ENCODE assay signal across 37 cellular contexts in the genomic region with DNA sequence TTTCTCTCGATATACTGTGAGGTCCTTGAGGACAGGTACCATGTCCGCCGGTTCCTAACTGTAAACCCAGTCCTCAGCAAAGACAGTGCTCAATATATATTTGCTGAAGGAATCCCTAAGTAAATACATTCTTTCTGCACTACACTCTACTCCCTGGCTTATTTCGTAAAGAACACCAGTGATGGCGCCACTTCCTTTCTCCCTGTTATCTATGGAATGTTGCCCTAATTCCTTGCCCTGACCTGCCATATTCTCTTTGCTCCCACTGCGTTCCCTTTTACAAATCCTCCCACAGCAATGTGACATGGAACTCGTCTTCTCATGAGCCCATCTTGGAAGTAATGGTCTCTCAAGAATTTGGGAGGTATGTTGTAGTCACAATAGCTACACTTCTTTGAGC.
"Had no signal": no experiment of that assay in that cellular context is flagged by ENCODE, and none has a peak within 500 bp of the region (broad histone marks: within the 10 kb centered on the region; RNA-seq: fewer than 3 reads in every experiment).

No MANE protein-coding gene starts in this region.

- H3K4me3 ChIP-seq: adrenal gland, ascending aorta, body of pancreas, breast epithelium, cardiac muscle cell had no signal

- ATAC-seq: activated naive CD4-positive, alpha-beta T cell treated with anti-CD3 and anti-CD28 coated beads, Interleukin-2, amount 50 U/mL, for 72 hours; activated naive CD8-positive, alpha-beta T cell treated with anti-CD3 and anti-CD28 coated beads, Interleukin-2, amount 50 U/mL, for 24 hours; activated T-cell treated with anti-CD3 and anti-CD28 coated beads, Interleukin-2, amount 50 U/mL, for 4 hours; activated T-cell treated with anti-CD3 and anti-CD28 coated beads, Interleukin-2, amount 50 U/mL, for 72 hours; activated T-helper 17 cell treated with anti-CD3 and anti-CD28 coated beads, Interleukin-2, amount 50 U/mL, for 72 hours; body of pancreas had no signal

- H3K4me1 ChIP-seq: adrenal gland, ascending aorta, body of pancreas, breast epithelium had no signal

- H3K36me3 Mint-ChIP-seq: activated naive CD4-positive, alpha-beta T cell treated with anti-CD3 and anti-CD28 coated beads, Interleukin-2, amount 10 ng/mL, durations not matched to agents 7 days and 5 days; activated naive CD4-positive, alpha-beta T cell treated with anti-CD3 and anti-CD28 coated beads, Interleukin-2, amount 50 U/mL, for 24 hours; activated naive CD4-positive, alpha-beta T cell treated with anti-CD3 and anti-CD28 coated beads, Interleukin-2, amount 50 U/mL, for 72 hours; activated naive CD8-positive, alpha-beta T cell; activated naive CD8-positive, alpha-beta T cell treated with anti-CD3 and anti-CD28 coated beads for 36 hours; activated naive CD8-positive, alpha-beta T cell treated with anti-CD3 and anti-CD28 coated beads, Interleukin-2, amount 10 ng/mL, durations not matched to agents 7 days and 5 days; brain had no signal

- H3K4me3 Mint-ChIP-seq: activated naive CD4-positive, alpha-beta T cell treated with anti-CD3 and anti-CD28 coated beads for 36 hours; activated naive CD4-positive, alpha-beta T cell treated with anti-CD3 and anti-CD28 coated beads, Interleukin-2, amount 10 ng/mL, durations not matched to agents 7 days and 5 days; activated naive CD4-positive, alpha-beta T cell treated with anti-CD3 and anti-CD28 coated beads, Interleukin-2, amount 50 U/mL, for 24 hours; activated naive CD8-positive, alpha-beta T cell; activated naive CD8-positive, alpha-beta T cell treated with anti-CD3 and anti-CD28 coated beads for 36 hours; activated naive CD8-positive, alpha-beta T cell treated with anti-CD3 and anti-CD28 coated beads, Interleukin-2, amount 10 ng/mL, durations not matched to agents 7 days and 5 days; activated naive CD8-positive, alpha-beta T cell treated with anti-CD3 and anti-CD28 coated beads, Interleukin-2, amount 50 U/mL, for 24 hours; activated T-cell treated with anti-CD3 and anti-CD28 coated beads, Interleukin-2, amount 50 U/mL, for 24 hours; activated T-cell treated with anti-CD3 and anti-CD28 coated beads, Interleukin-2, amount 50 U/mL, for 4 hours; activated T-cell treated with anti-CD3 and anti-CD28 coated beads, Interleukin-2, amount 50 U/mL, for 72 hours; activated T-helper 1 cell treated with anti-CD3 and anti-CD28 coated beads, Interleukin-12 subunit alpha, Interleukin-12 subunit beta, Interleukin-2, Interleukin-4 antibody, amounts not matched to agents 30 ng/mL and 10 ng/mL and 1 ng/mL, durations not matched to agents 14 hours and 24 hours and 36 hours; activated T-helper 17 cell treated with anti-CD3 and anti-CD28 coated beads, Interleukin-2, amount 50 U/mL, for 72 hours; brain; central memory CD8-positive, alpha-beta T cell had no signal

- H3K27me3 ChIP-seq: adrenal gland, ascending aorta, body of pancreas, brain microvascular endothelial cell, breast epithelium, cardiac muscle cell had no signal

- DNase-seq: activated effector memory CD4-positive, alpha-beta T cell treated with anti-CD3 and anti-CD28 coated beads, Interleukin-2, amount 50 U/mL, for 16 hours; activated effector memory CD4-positive, alpha-beta T cell treated with Interleukin-2 at 50 U/mL for 16 hours; activated gamma-delta T cell; activated gamma-delta T cell treated with Interleukin-2 at 50 U/mL for 16 hours; activated naive CD4-positive, alpha-beta T cell; activated naive CD4-positive, alpha-beta T cell treated with anti-CD3 and anti-CD28 coated beads for 36 hours; activated naive CD4-positive, alpha-beta T cell treated with anti-CD3 and anti-CD28 coated beads, Interleukin-2, amount 10 ng/mL, durations not matched to agents 7 days and 5 days; activated naive CD4-positive, alpha-beta T cell treated with anti-CD3 and anti-CD28 coated beads, Interleukin-2, amount 50 U/mL, for 16 hours; activated naive CD4-positive, alpha-beta T cell treated with Interleukin-2 at 50 U/mL for 16 hours; activated naive CD8-positive, alpha-beta T cell treated with anti-CD3 and anti-CD28 coated beads for 36 hours; activated naive CD8-positive, alpha-beta T cell treated with anti-CD3 and anti-CD28 coated beads, Interleukin-2, amount 10 ng/mL, durations not matched to agents 7 days and 5 days; activated naive CD8-positive, alpha-beta T cell treated with anti-CD3 and anti-CD28 coated beads, Interleukin-2, amount 50 U/mL, for 24 hours; activated T-cell treated with anti-CD3 and anti-CD28 coated beads, Interleukin-2, amount 50 U/mL, for 24 hours; activated T-cell treated with anti-CD3 and anti-CD28 coated beads, Interleukin-2, amount 50 U/mL, for 4 hours; activated T-cell treated with anti-CD3 and anti-CD28 coated beads, Interleukin-2, amount 50 U/mL, for 48 hours; activated T-cell treated with anti-CD3 and anti-CD28 coated beads, Interleukin-2, amount 50 U/mL, for 72 hours; adrenal gland; amniotic stem cell; amygdala; anterior cingulate cortex; aorta; body of pancreas; brain microvascular endothelial cell; caudate nucleus; central memory CD4-positive, alpha-beta T cell; cerebellar nuclear complex had no signal

- H3K27ac Mint-ChIP-seq: activated naive CD4-positive, alpha-beta T cell treated with anti-CD3 and anti-CD28 coated beads for 36 hours; activated naive CD4-positive, alpha-beta T cell treated with anti-CD3 and anti-CD28 coated beads, Interleukin-2, amount 10 ng/mL, durations not matched to agents 7 days and 5 days; activated naive CD4-positive, alpha-beta T cell treated with anti-CD3 and anti-CD28 coated beads, Interleukin-2, amount 50 U/mL, for 24 hours; activated naive CD4-positive, alpha-beta T cell treated with anti-CD3 and anti-CD28 coated beads, Interleukin-2, amount 50 U/mL, for 72 hours; activated naive CD8-positive, alpha-beta T cell; activated naive CD8-positive, alpha-beta T cell treated with anti-CD3 and anti-CD28 coated beads for 36 hours; activated naive CD8-positive, alpha-beta T cell treated with anti-CD3 and anti-CD28 coated beads, Interleukin-2, amount 10 ng/mL, durations not matched to agents 7 days and 5 days; activated naive CD8-positive, alpha-beta T cell treated with anti-CD3 and anti-CD28 coated beads, Interleukin-2, amount 50 U/mL, for 24 hours; activated T-cell treated with anti-CD3 and anti-CD28 coated beads, Interleukin-2, amount 50 U/mL, for 24 hours; activated T-cell treated with anti-CD3 and anti-CD28 coated beads, Interleukin-2, amount 50 U/mL, for 72 hours; activated T-helper 1 cell treated with anti-CD3 and anti-CD28 coated beads, Interleukin-12 subunit alpha, Interleukin-12 subunit beta, Interleukin-2, Interleukin-4 antibody, amounts not matched to agents 30 ng/mL and 10 ng/mL and 1 ng/mL, durations not matched to agents 14 hours and 24 hours and 36 hours; activated T-helper 17 cell treated with anti-CD3 and anti-CD28 coated beads, Interleukin-2, amount 50 U/mL, for 72 hours; activated T-helper 2 cell treated with anti-CD3 and anti-CD28 coated beads, Interferon-gamma antibody, Interleukin-2, Interleukin-4, amounts not matched to agents 10 μg/mL and 5 μg/mL and 100 μg/mL, durations not matched to agents 14 hours and 24 hours and 36 hours; brain had no signal

- H3K9me3 ChIP-seq: adrenal gland, ascending aorta, body of pancreas had no signal

- H3K36me3 ChIP-seq: adrenal gland, ascending aorta, brain microvascular endothelial cell, breast epithelium, cardiac muscle cell had no signal

- H3K27me3 Mint-ChIP-seq: activated naive CD4-positive, alpha-beta T cell treated with anti-CD3 and anti-CD28 coated beads, Interleukin-2, amount 10 ng/mL, durations not matched to agents 7 days and 5 days; activated naive CD4-positive, alpha-beta T cell treated with anti-CD3 and anti-CD28 coated beads, Interleukin-2, amount 50 U/mL, for 24 hours; activated naive CD8-positive, alpha-beta T cell; activated naive CD8-positive, alpha-beta T cell treated with anti-CD3 and anti-CD28 coated beads for 36 hours; activated naive CD8-positive, alpha-beta T cell treated with anti-CD3 and anti-CD28 coated beads, Interleukin-2, amount 10 ng/mL, durations not matched to agents 7 days and 5 days; activated naive CD8-positive, alpha-beta T cell treated with anti-CD3 and anti-CD28 coated beads, Interleukin-2, amount 50 U/mL, for 24 hours; activated T-cell treated with anti-CD3 and anti-CD28 coated beads, Interleukin-2, amount 50 U/mL, for 24 hours; activated T-helper 17 cell treated with anti-CD3 and anti-CD28 coated beads, Interleukin-2, amount 50 U/mL, for 72 hours; central memory CD8-positive, alpha-beta T cell had no signal

- H3K4me1 Mint-ChIP-seq: activated naive CD4-positive, alpha-beta T cell treated with anti-CD3 and anti-CD28 coated beads, Interleukin-2, amount 10 ng/mL, durations not matched to agents 7 days and 5 days; activated naive CD4-positive, alpha-beta T cell treated with anti-CD3 and anti-CD28 coated beads, Interleukin-2, amount 50 U/mL, for 24 hours; activated naive CD8-positive, alpha-beta T cell treated with anti-CD3 and anti-CD28 coated beads for 36 hours; activated naive CD8-positive, alpha-beta T cell treated with anti-CD3 and anti-CD28 coated beads, Interleukin-2, amount 10 ng/mL, durations not matched to agents 7 days and 5 days; activated naive CD8-positive, alpha-beta T cell treated with anti-CD3 and anti-CD28 coated beads, Interleukin-2, amount 50 U/mL, for 24 hours; activated T-helper 17 cell treated with anti-CD3 and anti-CD28 coated beads, Interleukin-2, amount 50 U/mL, for 72 hours; brain; central memory CD8-positive, alpha-beta T cell had no signal

- H3K27ac ChIP-seq: adrenal gland, ascending aorta, body of pancreas, brain microvascular endothelial cell, breast epithelium, cardiac muscle cell had no signal
